1 cellular context compared by ENCODE assay signal in genomic region chr11:73095613-73096012, GRCh38.
TF ChIP-seq lines count a peak whose summit lies in the region.

No MANE protein-coding gene starts in this region.

TF ChIP-seq in HepG2, 621 proteins besides CTCF, POLR2A, EP300 and RAD21 (continued from another document):
- TF ChIP-seq ZNF513 (CRISPR knock-in tag; conservative IDR thresholded peaks at IDR 0.05) (no peak), ZNF567 (CRISPR knock-in tag; IDR thresholded peaks at IDR 0.05; ENCODE audit: borderline replicate concordance) (no peak), EZH2 (conservative IDR thresholded peaks at IDR 0.05; ENCODE audit: low read depth, low read length) (no peak)
